In the genomic region with DNA sequence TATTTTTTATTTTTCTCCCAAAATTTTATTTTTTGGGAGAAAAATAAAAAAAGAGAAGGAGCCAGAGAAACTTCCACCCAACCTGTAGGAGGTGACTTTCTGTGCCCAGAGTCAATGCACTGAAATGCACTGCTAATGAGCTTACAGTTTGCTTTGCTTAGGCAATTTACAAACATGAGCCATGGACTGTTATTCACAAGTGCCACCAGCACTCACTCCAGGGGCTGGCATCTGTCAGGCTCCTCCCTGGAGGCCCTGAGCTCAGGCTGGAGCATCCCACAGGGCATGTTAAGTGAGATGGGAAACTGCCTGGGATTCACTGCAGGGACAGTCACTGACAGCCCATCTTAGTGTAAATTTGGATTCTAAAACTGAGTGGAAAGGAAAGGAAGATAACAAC, we compare ENCODE assay signal across 16 cellular contexts.
DNase-seq lines count a peak whose midpoint lies in the region; ATAC-seq, FAIRE-seq and TF ChIP-seq lines count a peak whose summit lies in the region.
"Had no signal": no experiment of that assay in that cellular context is flagged by ENCODE, and none has a peak within 500 bp of the region (broad histone marks: within the 10 kb centered on the region; RNA-seq: fewer than 3 reads in every experiment).

No MANE protein-coding gene starts in this region.

- FAIRE-seq in small intestine (lab: Jason Lieb, UNC) = no peak
- FAIRE-seq: GM12892 had no signal

- H3K27ac ChIP-seq in right lobe of liver (no peak overlapping the region), small intestine (ENCODE audit: low read depth in 1 of 2, low read length in 1 of 2) (no peak overlapping the region)
- H3K27ac ChIP-seq: BLaER1 treated with 17β-estradiol and CSF1 and Interleukin-3, amounts not matched to agents 10 nM and 100 nM; PC-9 had no signal

- H3K27me3 ChIP-seq in right lobe of liver = no peaks in the 10 kb centered on the region
- H3K27me3 ChIP-seq in small intestine (ENCODE audit: control insufficient read depth in 2 of 2, insufficient read depth in 2 of 2, low read length in 2 of 2) = no peaks in the 10 kb centered on the region
- H3K27me3 ChIP-seq: BLaER1 treated with 17β-estradiol and CSF1 and Interleukin-3, amounts not matched to agents 10 nM and 100 nM had no signal

- TF ChIP-seq POLR2A in right lobe of liver (IDR thresholded peaks at IDR 0.05) = no peak

- H3K27me3 Mint-ChIP-seq in T-helper 17 cell = no peaks in the 10 kb centered on the region
- H3K27me3 Mint-ChIP-seq: T-cell had no signal

- peak; percentile 54 for DNase-seq in NCI-H82 (lab: John Stamatoyannopoulos, UW)
- DNase-seq in NCI-H82 treated with DMSO at 0.1 percent for 48 hours (lab: John Stamatoyannopoulos, UW; ENCODE audit: unreplicated experiment) = no peak
- DNase-seq in NCI-H1105 (lab: John Stamatoyannopoulos, UW) = peak; percentile 1
- no peak for DNase-seq in T-helper 17 cell
- peak in 2 of 3 donors; percentile 38 to 71 for DNase-seq in right lobe of liver
- no peak for DNase-seq in SK-N-DZ (ENCODE audit: low spot score)
- no peak for DNase-seq in small intestine
- DNase-seq: NCI-H1417, NCI-H1930, NCI-H2227 treated with DMSO at 0.1 percent for 48 hours, NCI-H526, PC-9, T-cell had no signal

- peak overlapping the region; percentile 24 for H3K27ac Mint-ChIP-seq in T-helper 17 cell
- H3K27ac Mint-ChIP-seq: T-cell had no signal

- TF ChIP-seq CTCF in right lobe of liver (IDR thresholded peaks at IDR 0.05) = peak in 1 of 4 donors; percentile 12

- H3K9me3 ChIP-seq in T-helper 17 cell (ENCODE audit: control insufficient read depth, low read length, poor library complexity, severe bottlenecking) (no peaks in the 10 kb centered on the region), right lobe of liver (no peaks in the 10 kb centered on the region), small intestine (ENCODE audit: control insufficient read depth, low read depth) (no peaks in the 10 kb centered on the region)
- H3K9me3 ChIP-seq: BLaER1 treated with 17β-estradiol and CSF1 and Interleukin-3, amounts not matched to agents 10 nM and 100 nM had no signal

- no peak overlapping the region for H3K4me3 Mint-ChIP-seq in T-helper 17 cell
- H3K4me3 Mint-ChIP-seq: T-cell had no signal

- intact Hi-C loops in right lobe of liver (cut with DNase I) = no loop called here

- peaks cover 3% of the 10 kb centered on the region for H3K4me1 Mint-ChIP-seq in T-helper 17 cell
- H3K4me1 Mint-ChIP-seq: T-cell had no signal

- ATAC-seq in T-helper 17 cell (no peak), right lobe of liver (peak; percentile 60 to 100 (median 87)), HG02642 (IDR thresholded peaks at IDR 0.05; ENCODE audit: poor library complexity, unreplicated experiment) (no peak)
- ATAC-seq: T-cell had no signal

- H3K36me3 ChIP-seq in right lobe of liver (peaks cover 0 to 2% (median 0%) of the 10 kb centered on the region in 4 donors), small intestine (ENCODE audit: control insufficient read depth in 2 of 2, insufficient read depth in 2 of 2, low read length in 2 of 2) (peaks cover 0 to 2% of the 10 kb centered on the region in 2 donors)

- H3K36me3 Mint-ChIP-seq in T-helper 17 cell (ENCODE audit: low read depth) = no peaks in the 10 kb centered on the region

- H3K4me1 ChIP-seq in right lobe of liver (peaks cover 0 to 2% (median 0%) of the 10 kb centered on the region in 4 donors), small intestine (ENCODE audit: control insufficient read depth in 2 of 2, insufficient read depth in 1 of 2, low read depth in 1 of 2, low read length in 1 of 2) (no peaks in the 10 kb centered on the region)
- H3K4me1 ChIP-seq: BLaER1 treated with 17β-estradiol and CSF1 and Interleukin-3, amounts not matched to agents 10 nM and 100 nM had no signal

- H3K4me3 ChIP-seq in right lobe of liver (no peak overlapping the region), small intestine (ENCODE audit: low read depth in 1 of 2, low read length in 2 of 2) (no peak overlapping the region)
- H3K4me3 ChIP-seq: BLaER1 treated with 17β-estradiol and CSF1 and Interleukin-3, amounts not matched to agents 10 nM and 100 nM; PC-9 had no signal

Comparison
In these comparisons a context has a peak if more than half of its experiments do, and no peak if none do; other contexts are left out.
1. DNase-seq: peak in NCI-H82 (single experiment), NCI-H1105 (single experiment) and right lobe of liver (2 of 3); none in NCI-H82 treated with DMSO at 0.1 percent for 48 hours (single experiment), T-helper 17 cell (0 of 3), SK-N-DZ (single experiment) and small intestine (single experiment).
2. ATAC-seq: peak in right lobe of liver (4 of 4); none in T-helper 17 cell (single experiment) and HG02642 (single experiment).